ENCODE assay signal across 1 cellular context in genomic region chr16:396605-397004, GRCh38.
TF ChIP-seq lines count a peak whose summit lies in the region.

No MANE protein-coding gene starts in this region.

TF ChIP-seq in K562, 482 proteins besides CTCF, POLR2A, EP300 and RAD21 (continues in another document):
- TF ChIP-seq ZNF695 (CRISPR knock-in tag; IDR thresholded peaks at IDR 0.05) (no peak), CBX3 (IDR thresholded peaks at IDR 0.05; ENCODE audit: borderline replicate concordance in 1 of 2, low read length in 2 of 2) (0 out of 3 replicates have a peak, but pooled peaks of 1 of the 2 experiments have one; percentile 18), SAFB (IDR thresholded peaks at IDR 0.05; ENCODE audit: borderline replicate concordance, low read depth, low read length) (peak; percentile 76), NRF1 (conservative IDR thresholded peaks at IDR 0.05 in 1 of 2, IDR thresholded peaks at IDR 0.05 in 1 of 2) (peak; percentile 21 to 43; a peak in 2 of 4 replicates), FOXK2 (conservative IDR thresholded peaks at IDR 0.05 in 1 of 2, IDR thresholded peaks at IDR 0.05 in 1 of 2; ENCODE audit: low read depth in 2 of 2) (no peak), SMAD4 (CRISPR knock-in tag; conservative IDR thresholded peaks at IDR 0.05) (peak; percentile 8; the same call in 1 of the 2 replicates), TEAD1 (CRISPR knock-in tag; IDR thresholded peaks at IDR 0.05) (peak in 1 of 2 experiments; percentile 56; a peak in 1 of 4 replicates), YY1 (IDR thresholded peaks at IDR 0.05; ENCODE audit: borderline replicate concordance in 1 of 3, control insufficient read depth in 1 of 3, extremely low read depth in 1 of 3, insufficient read depth in 3 of 3, insufficient read length in 1 of 3, insufficient replicate concordance in 2 of 3, low read depth in 1 of 3, low read length in 2 of 3) (peak in 1 of 3 experiments; percentile 73), USF1 (CRISPR knock-in tag; IDR thresholded peaks at IDR 0.05) (peak; percentile 82), NFIC (IDR thresholded peaks at IDR 0.05) (peak; percentile 43; the same call in 1 of the 2 replicates), KDM1A (IDR thresholded peaks at IDR 0.05) (peak; percentile 42 to 60; a peak in 2 of 4 replicates), NR2F6 (CRISPR knock-in tag; IDR thresholded peaks at IDR 0.05) (no peak), SETDB1 (IDR thresholded peaks at IDR 0.05; ENCODE audit: low read length) (no peak), NR2C2 (CRISPR knock-in tag; IDR thresholded peaks at IDR 0.05) (no peak), NR2C2 (tag; IDR thresholded peaks at IDR 0.05) (no peak), E2F8 (IDR thresholded peaks at IDR 0.05; ENCODE audit: low read depth, partially characterized antibody) (peak; percentile 67), SUPT5H (IDR thresholded peaks at IDR 0.05) (peak; percentile 53), ZBTB5 (IDR thresholded peaks at IDR 0.05) (peak; percentile 91), ZNF740 (CRISPR knock-in tag; IDR thresholded peaks at IDR 0.05) (0 out of 2 replicates have a peak, but pooled peaks have one; percentile 22), ZNF740 (tag; IDR thresholded peaks at IDR 0.05) (no peak), NCOA1 (IDR thresholded peaks at IDR 0.05; ENCODE audit: low read depth) (0 out of 2 replicates have a peak, but pooled peaks have one; percentile 16), ZFX (CRISPR knock-in tag; IDR thresholded peaks at IDR 0.05) (peak; percentile 79), MTA1 (IDR thresholded peaks at IDR 0.05; ENCODE audit: borderline replicate concordance) (peak; percentile 87), POLR2B (IDR thresholded peaks at IDR 0.05; ENCODE audit: low read depth, partially characterized antibody) (peak; percentile 29), GTF2F1 (IDR thresholded peaks at IDR 0.05; ENCODE audit: low read depth, low read length) (0 out of 2 replicates have a peak, but pooled peaks have one; percentile 49), RAD51 (IDR thresholded peaks at IDR 0.05; ENCODE audit: borderline replicate concordance, low read depth) (peak; percentile 66), ZC3H4 (CRISPR knock-in tag; IDR thresholded peaks at IDR 0.05; ENCODE audit: borderline replicate concordance) (no peak), ZNF282 (CRISPR knock-in tag; IDR thresholded peaks at IDR 0.05) (no peak), MAZ (CRISPR knock-in tag; conservative IDR thresholded peaks at IDR 0.05 in 1 of 2, IDR thresholded peaks at IDR 0.05 in 1 of 2) (peak; percentile 11 to 75; a peak in 3 of 4 replicates), ZBTB7A (IDR thresholded peaks at IDR 0.05; ENCODE audit: borderline replicate concordance, control insufficient read depth, low read depth, low read length) (peak; percentile 25; the same call in 1 of the 2 replicates), HNRNPH1 (optimal IDR thresholded peaks at IDR 0.05; ENCODE audit: low read depth, low read length) (no peak), ZNF263 (CRISPR knock-in tag; IDR thresholded peaks at IDR 0.05; ENCODE audit: borderline replicate concordance) (peak; percentile 52; the same call in 1 of the 2 replicates), MNT (conservative IDR thresholded peaks at IDR 0.05) (peak; percentile 45 to 67; a peak in 3 of 4 replicates)
- TF ChIP-seq, protein P1, sequence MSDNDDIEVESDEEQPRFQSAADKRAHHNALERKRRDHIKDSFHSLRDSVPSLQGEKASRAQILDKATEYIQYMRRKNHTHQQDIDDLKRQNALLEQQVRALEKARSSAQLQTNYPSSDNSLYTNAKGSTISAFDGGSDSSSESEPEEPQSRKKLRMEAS (CRISPR knock-in tag; IDR thresholded peaks at IDR 0.05), result peak; percentile 74
- TF ChIP-seq, protein P2, sequence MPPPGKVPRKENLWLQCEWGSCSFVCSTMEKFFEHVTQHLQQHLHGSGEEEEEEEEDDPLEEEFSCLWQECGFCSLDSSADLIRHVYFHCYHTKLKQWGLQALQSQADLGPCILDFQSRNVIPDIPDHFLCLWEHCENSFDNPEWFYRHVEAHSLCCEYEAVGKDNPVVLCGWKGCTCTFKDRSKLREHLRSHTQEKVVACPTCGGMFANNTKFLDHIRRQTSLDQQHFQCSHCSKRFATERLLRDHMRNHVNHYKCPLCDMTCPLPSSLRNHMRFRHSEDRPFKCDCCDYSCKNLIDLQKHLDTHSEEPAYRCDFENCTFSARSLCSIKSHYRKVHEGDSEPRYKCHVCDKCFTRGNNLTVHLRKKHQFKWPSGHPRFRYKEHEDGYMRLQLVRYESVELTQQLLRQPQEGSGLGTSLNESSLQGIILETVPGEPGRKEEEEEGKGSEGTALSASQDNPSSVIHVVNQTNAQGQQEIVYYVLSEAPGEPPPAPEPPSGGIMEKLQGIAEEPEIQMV (tag; conservative IDR thresholded peaks at IDR 0.05; ENCODE audit: low read depth), result peak; percentile 93
- TF ChIP-seq, protein P3, sequence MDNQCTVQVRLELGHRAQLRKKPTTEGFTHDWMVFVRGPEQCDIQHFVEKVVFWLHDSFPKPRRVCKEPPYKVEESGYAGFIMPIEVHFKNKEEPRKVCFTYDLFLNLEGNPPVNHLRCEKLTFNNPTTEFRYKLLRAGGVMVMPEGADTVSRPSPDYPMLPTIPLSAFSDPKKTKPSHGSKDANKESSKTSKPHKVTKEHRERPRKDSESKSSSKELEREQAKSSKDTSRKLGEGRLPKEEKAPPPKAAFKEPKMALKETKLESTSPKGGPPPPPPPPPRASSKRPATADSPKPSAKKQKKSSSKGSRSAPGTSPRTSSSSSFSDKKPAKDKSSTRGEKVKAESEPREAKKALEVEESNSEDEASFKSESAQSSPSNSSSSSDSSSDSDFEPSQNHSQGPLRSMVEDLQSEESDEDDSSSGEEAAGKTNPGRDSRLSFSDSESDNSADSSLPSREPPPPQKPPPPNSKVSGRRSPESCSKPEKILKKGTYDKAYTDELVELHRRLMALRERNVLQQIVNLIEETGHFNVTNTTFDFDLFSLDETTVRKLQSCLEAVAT (IDR thresholded peaks at IDR 0.05), result peak in 1 of 2 experiments; percentile 68; a peak in 2 of 4 replicates
- TF ChIP-seq, protein P4, sequence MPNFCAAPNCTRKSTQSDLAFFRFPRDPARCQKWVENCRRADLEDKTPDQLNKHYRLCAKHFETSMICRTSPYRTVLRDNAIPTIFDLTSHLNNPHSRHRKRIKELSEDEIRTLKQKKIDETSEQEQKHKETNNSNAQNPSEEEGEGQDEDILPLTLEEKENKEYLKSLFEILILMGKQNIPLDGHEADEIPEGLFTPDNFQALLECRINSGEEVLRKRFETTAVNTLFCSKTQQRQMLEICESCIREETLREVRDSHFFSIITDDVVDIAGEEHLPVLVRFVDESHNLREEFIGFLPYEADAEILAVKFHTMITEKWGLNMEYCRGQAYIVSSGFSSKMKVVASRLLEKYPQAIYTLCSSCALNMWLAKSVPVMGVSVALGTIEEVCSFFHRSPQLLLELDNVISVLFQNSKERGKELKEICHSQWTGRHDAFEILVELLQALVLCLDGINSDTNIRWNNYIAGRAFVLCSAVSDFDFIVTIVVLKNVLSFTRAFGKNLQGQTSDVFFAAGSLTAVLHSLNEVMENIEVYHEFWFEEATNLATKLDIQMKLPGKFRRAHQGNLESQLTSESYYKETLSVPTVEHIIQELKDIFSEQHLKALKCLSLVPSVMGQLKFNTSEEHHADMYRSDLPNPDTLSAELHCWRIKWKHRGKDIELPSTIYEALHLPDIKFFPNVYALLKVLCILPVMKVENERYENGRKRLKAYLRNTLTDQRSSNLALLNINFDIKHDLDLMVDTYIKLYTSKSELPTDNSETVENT (CRISPR knock-in tag; IDR thresholded peaks at IDR 0.05), result 0 out of 2 replicates have a peak, but pooled peaks have one; percentile 47
- TF ChIP-seq, protein P5, sequence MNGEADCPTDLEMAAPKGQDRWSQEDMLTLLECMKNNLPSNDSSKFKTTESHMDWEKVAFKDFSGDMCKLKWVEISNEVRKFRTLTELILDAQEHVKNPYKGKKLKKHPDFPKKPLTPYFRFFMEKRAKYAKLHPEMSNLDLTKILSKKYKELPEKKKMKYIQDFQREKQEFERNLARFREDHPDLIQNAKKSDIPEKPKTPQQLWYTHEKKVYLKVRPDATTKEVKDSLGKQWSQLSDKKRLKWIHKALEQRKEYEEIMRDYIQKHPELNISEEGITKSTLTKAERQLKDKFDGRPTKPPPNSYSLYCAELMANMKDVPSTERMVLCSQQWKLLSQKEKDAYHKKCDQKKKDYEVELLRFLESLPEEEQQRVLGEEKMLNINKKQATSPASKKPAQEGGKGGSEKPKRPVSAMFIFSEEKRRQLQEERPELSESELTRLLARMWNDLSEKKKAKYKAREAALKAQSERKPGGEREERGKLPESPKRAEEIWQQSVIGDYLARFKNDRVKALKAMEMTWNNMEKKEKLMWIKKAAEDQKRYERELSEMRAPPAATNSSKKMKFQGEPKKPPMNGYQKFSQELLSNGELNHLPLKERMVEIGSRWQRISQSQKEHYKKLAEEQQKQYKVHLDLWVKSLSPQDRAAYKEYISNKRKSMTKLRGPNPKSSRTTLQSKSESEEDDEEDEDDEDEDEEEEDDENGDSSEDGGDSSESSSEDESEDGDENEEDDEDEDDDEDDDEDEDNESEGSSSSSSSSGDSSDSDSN (IDR thresholded peaks at IDR 0.05; ENCODE audit: borderline replicate concordance in 1 of 2, low read depth in 2 of 2, low read length in 2 of 2), result peak in 1 of 2 experiments; percentile 45; a peak in 1 of 4 replicates
- TF ChIP-seq, protein P6, sequence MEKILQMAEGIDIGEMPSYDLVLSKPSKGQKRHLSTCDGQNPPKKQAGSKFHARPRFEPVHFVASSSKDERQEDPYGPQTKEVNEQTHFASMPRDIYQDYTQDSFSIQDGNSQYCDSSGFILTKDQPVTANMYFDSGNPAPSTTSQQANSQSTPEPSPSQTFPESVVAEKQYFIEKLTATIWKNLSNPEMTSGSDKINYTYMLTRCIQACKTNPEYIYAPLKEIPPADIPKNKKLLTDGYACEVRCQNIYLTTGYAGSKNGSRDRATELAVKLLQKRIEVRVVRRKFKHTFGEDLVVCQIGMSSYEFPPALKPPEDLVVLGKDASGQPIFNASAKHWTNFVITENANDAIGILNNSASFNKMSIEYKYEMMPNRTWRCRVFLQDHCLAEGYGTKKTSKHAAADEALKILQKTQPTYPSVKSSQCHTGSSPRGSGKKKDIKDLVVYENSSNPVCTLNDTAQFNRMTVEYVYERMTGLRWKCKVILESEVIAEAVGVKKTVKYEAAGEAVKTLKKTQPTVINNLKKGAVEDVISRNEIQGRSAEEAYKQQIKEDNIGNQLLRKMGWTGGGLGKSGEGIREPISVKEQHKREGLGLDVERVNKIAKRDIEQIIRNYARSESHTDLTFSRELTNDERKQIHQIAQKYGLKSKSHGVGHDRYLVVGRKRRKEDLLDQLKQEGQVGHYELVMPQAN (IDR thresholded peaks at IDR 0.05; ENCODE audit: borderline replicate concordance), result peak; percentile 36; the same call in 1 of the 2 replicates
